23 cellular contexts compared by ENCODE assay signal in the genomic region with DNA sequence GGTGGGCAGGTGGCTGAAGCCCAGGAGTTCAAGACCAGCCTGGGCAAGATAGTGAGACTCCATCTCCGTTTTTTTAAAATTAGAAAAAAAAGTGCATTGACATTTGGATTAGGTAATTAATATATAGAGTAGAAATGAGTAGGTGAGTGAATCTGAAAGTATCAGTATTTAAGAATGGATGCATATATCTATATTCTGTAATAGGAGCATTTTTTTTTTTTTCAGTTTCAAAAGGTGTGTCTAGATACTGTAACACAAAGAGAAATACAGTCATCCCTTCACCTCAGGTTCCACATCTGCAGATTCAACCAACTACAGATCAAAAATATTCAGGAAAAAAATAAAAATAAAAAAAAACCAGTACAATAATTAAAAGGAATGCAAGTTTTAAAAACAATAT. TPM values are rescaled to one million over a fixed set of nuclear protein-coding genes. Genes with fewer than 3 reads are reported as not detected.
DNase-seq lines count a peak whose midpoint lies in the region; ATAC-seq and TF ChIP-seq lines count a peak whose summit lies in the region.
"Had no signal": no experiment of that assay in that cellular context is flagged by ENCODE, and none has a peak within 500 bp of the region (broad histone marks: within the 10 kb centered on the region; RNA-seq: fewer than 3 reads in every experiment).

No MANE protein-coding gene starts in this region.

- no peaks in the 10 kb centered on the region for H3K36me3 ChIP-seq in prostate gland
- no peaks in the 10 kb centered on the region for H3K36me3 ChIP-seq in mucosa of descending colon (ENCODE audit: low read depth)

- H3K9me3 ChIP-seq in prostate gland (no peaks in the 10 kb centered on the region), mucosa of descending colon (no peaks in the 10 kb centered on the region)
- H3K9me3 ChIP-seq: SK-N-SH had no signal

- no peak for DNase-seq in activated CD8-positive, alpha-beta T cell treated with anti-CD3 and anti-CD28 coated beads for 36 hours
- DNase-seq in activated CD8-positive, alpha-beta T cell treated with anti-CD3 and anti-CD28 coated beads, Interleukin-2, amount 10 ng/mL, durations not matched to agents 7 days and 5 days, result no peak
- DNase-seq in stimulated activated effector memory CD8-positive, alpha-beta T cell treated with anti-CD3 and anti-CD28 coated beads, Interleukin-12 subunit alpha, Interleukin-12 subunit beta, amount 100 ng/mL, for 72 hours (ENCODE audit: low spot score in 2 of 2), result no peak
- no peak for DNase-seq in NCI-H187 treated with DMSO at 0.1 percent for 48 hours (lab: John Stamatoyannopoulos, UW)
- no peak for DNase-seq in prostate gland (ENCODE audit: low spot score)
- DNase-seq in mucosa of descending colon, result no peak
- DNase-seq: activated CD4-positive, alpha-beta memory T cell treated with anti-CD3 and anti-CD28 coated beads, Interleukin-2, amount 10 ng/mL, durations not matched to agents 7 days and 5 days; activated naive CD4-positive, alpha-beta T cell treated with anti-CD3 and anti-CD28 coated beads, Interleukin-2, amount 50 U/mL, for 16 hours; activated T-cell treated with anti-CD3 and anti-CD28 coated beads, Interleukin-2, amount 50 U/mL, for 1 hour; aorta; GM23248; MV-4-11; NCI-H1694; NCI-H69; posterior cingulate gyrus; SK-N-SH had no signal

- POLR2A ChIA-PET in activated CD8-positive, alpha-beta T cell treated with anti-CD3 and anti-CD28 coated beads for 36 hours (lab: Charles Lee), result no interaction called here
- POLR2A ChIA-PET in activated CD8-positive, alpha-beta T cell treated with anti-CD3 and anti-CD28 coated beads, Interleukin-2, amount 10 ng/mL, durations not matched to agents 7 days and 5 days (lab: Charles Lee), result no interaction called here

- H3K36me3 Mint-ChIP-seq in activated CD8-positive, alpha-beta T cell treated with anti-CD3 and anti-CD28 coated beads for 36 hours (ENCODE audit: low read depth), result peaks cover 24% of the 10 kb centered on the region
- peaks cover 41% of the 10 kb centered on the region for H3K36me3 Mint-ChIP-seq in activated CD8-positive, alpha-beta T cell treated with anti-CD3 and anti-CD28 coated beads, Interleukin-2, amount 10 ng/mL, durations not matched to agents 7 days and 5 days (ENCODE audit: low read depth)
- peaks cover 99% of the 10 kb centered on the region for H3K36me3 Mint-ChIP-seq in stimulated activated effector memory CD8-positive, alpha-beta T cell treated with anti-CD3 and anti-CD28 coated beads, Interleukin-12 subunit alpha, Interleukin-12 subunit beta, amount 100 ng/mL, for 72 hours

- TF ChIP-seq POLR2A in prostate gland (IDR thresholded peaks at IDR 0.05), result no peak

- H3K9me3 Mint-ChIP-seq in activated CD8-positive, alpha-beta T cell treated with anti-CD3 and anti-CD28 coated beads for 36 hours, result no peaks in the 10 kb centered on the region
- H3K9me3 Mint-ChIP-seq in activated CD8-positive, alpha-beta T cell treated with anti-CD3 and anti-CD28 coated beads, Interleukin-2, amount 10 ng/mL, durations not matched to agents 7 days and 5 days (ENCODE audit: insufficient read depth), result no peaks in the 10 kb centered on the region
- H3K9me3 Mint-ChIP-seq in stimulated activated effector memory CD8-positive, alpha-beta T cell treated with anti-CD3 and anti-CD28 coated beads, Interleukin-12 subunit alpha, Interleukin-12 subunit beta, amount 100 ng/mL, for 72 hours, result no peaks in the 10 kb centered on the region
- H3K9me3 Mint-ChIP-seq: activated CD4-positive, alpha-beta memory T cell treated with anti-CD3 and anti-CD28 coated beads, Interleukin-2, amount 10 ng/mL, durations not matched to agents 7 days and 5 days; dendritic cell treated with granulocyte-macrophage colony-stimulating factor and Interleukin-4, amounts not matched to agents 40 ng/mL and 50 ng/mL, for 4 days; neural progenitor cell; stimulated activated memory B cell treated with anti-CD40 and anti-IgM and Interleukin-4, amounts not matched to agents 10 μg/mL and 1 μg/mL and 100 μg/mL, for 72 hours; WTC11 had no signal

- no peak overlapping the region for H3K27ac ChIP-seq in prostate gland
- H3K27ac ChIP-seq: GM23248, neural progenitor cell had no signal

- CTCF ChIA-PET in activated CD8-positive, alpha-beta T cell treated with anti-CD3 and anti-CD28 coated beads for 36 hours (lab: Charles Lee), result no interaction called here
- CTCF ChIA-PET in activated CD8-positive, alpha-beta T cell treated with anti-CD3 and anti-CD28 coated beads, Interleukin-2, amount 10 ng/mL, durations not matched to agents 7 days and 5 days (lab: Charles Lee), result no interaction called here

- no peak overlapping the region for H3K4me3 Mint-ChIP-seq in activated CD8-positive, alpha-beta T cell treated with anti-CD3 and anti-CD28 coated beads for 36 hours
- H3K4me3 Mint-ChIP-seq in activated CD8-positive, alpha-beta T cell treated with anti-CD3 and anti-CD28 coated beads, Interleukin-2, amount 10 ng/mL, durations not matched to agents 7 days and 5 days, result no peak overlapping the region
- no peak overlapping the region for H3K4me3 Mint-ChIP-seq in stimulated activated effector memory CD8-positive, alpha-beta T cell treated with anti-CD3 and anti-CD28 coated beads, Interleukin-12 subunit alpha, Interleukin-12 subunit beta, amount 100 ng/mL, for 72 hours
- H3K4me3 Mint-ChIP-seq: activated CD4-positive, alpha-beta memory T cell treated with anti-CD3 and anti-CD28 coated beads, Interleukin-2, amount 10 ng/mL, durations not matched to agents 7 days and 5 days; dendritic cell treated with granulocyte-macrophage colony-stimulating factor and Interleukin-4, amounts not matched to agents 40 ng/mL and 50 ng/mL, for 4 days; neural progenitor cell; stimulated activated memory B cell treated with anti-CD40 and anti-IgM and Interleukin-4, amounts not matched to agents 10 μg/mL and 1 μg/mL and 100 μg/mL, for 72 hours; WTC11 had no signal

- intact Hi-C loops in activated CD8-positive, alpha-beta T cell treated with anti-CD3 and anti-CD28 coated beads for 36 hours (cut with micrococcal nuclease), result no loop called here
- intact Hi-C loops in prostate gland (cut with DNase I), result no loop called here
- intact Hi-C loops in mucosa of descending colon (cut with DNase I, micrococcal nuclease), result no loop called here

- 97% methylated on average over 1 of the region's 1 CpG for WGBS in prostate gland

- no peak overlapping the region for H3K27ac Mint-ChIP-seq in activated CD8-positive, alpha-beta T cell treated with anti-CD3 and anti-CD28 coated beads for 36 hours
- H3K27ac Mint-ChIP-seq in activated CD8-positive, alpha-beta T cell treated with anti-CD3 and anti-CD28 coated beads, Interleukin-2, amount 10 ng/mL, durations not matched to agents 7 days and 5 days, result no peak overlapping the region
- H3K27ac Mint-ChIP-seq in stimulated activated effector memory CD8-positive, alpha-beta T cell treated with anti-CD3 and anti-CD28 coated beads, Interleukin-12 subunit alpha, Interleukin-12 subunit beta, amount 100 ng/mL, for 72 hours, result peak overlapping the region; percentile 8
- H3K27ac Mint-ChIP-seq: activated CD4-positive, alpha-beta memory T cell treated with anti-CD3 and anti-CD28 coated beads, Interleukin-2, amount 10 ng/mL, durations not matched to agents 7 days and 5 days; dendritic cell treated with granulocyte-macrophage colony-stimulating factor and Interleukin-4, amounts not matched to agents 40 ng/mL and 50 ng/mL, for 4 days; neural progenitor cell; stimulated activated memory B cell treated with anti-CD40 and anti-IgM and Interleukin-4, amounts not matched to agents 10 μg/mL and 1 μg/mL and 100 μg/mL, for 72 hours; WTC11 had no signal

- H3K4me1 Mint-ChIP-seq in activated CD8-positive, alpha-beta T cell treated with anti-CD3 and anti-CD28 coated beads for 36 hours (ENCODE audit: low read depth), result peaks cover 6% of the 10 kb centered on the region
- H3K4me1 Mint-ChIP-seq in activated CD8-positive, alpha-beta T cell treated with anti-CD3 and anti-CD28 coated beads, Interleukin-2, amount 10 ng/mL, durations not matched to agents 7 days and 5 days (ENCODE audit: low read depth), result no peaks in the 10 kb centered on the region
- peaks cover 7% of the 10 kb centered on the region for H3K4me1 Mint-ChIP-seq in stimulated activated effector memory CD8-positive, alpha-beta T cell treated with anti-CD3 and anti-CD28 coated beads, Interleukin-12 subunit alpha, Interleukin-12 subunit beta, amount 100 ng/mL, for 72 hours
- H3K4me1 Mint-ChIP-seq: neural progenitor cell, WTC11 had no signal

- H3K4me1 ChIP-seq in prostate gland (replicated peaks) (no peaks in the 10 kb centered on the region), mucosa of descending colon (ENCODE audit: low read depth) (no peaks in the 10 kb centered on the region)
- H3K4me1 ChIP-seq: neural progenitor cell had no signal

- H3K27me3 Mint-ChIP-seq in activated CD8-positive, alpha-beta T cell treated with anti-CD3 and anti-CD28 coated beads for 36 hours, result no peaks in the 10 kb centered on the region
- H3K27me3 Mint-ChIP-seq in activated CD8-positive, alpha-beta T cell treated with anti-CD3 and anti-CD28 coated beads, Interleukin-2, amount 10 ng/mL, durations not matched to agents 7 days and 5 days (ENCODE audit: low read depth), result no peaks in the 10 kb centered on the region
- H3K27me3 Mint-ChIP-seq: activated CD4-positive, alpha-beta memory T cell treated with anti-CD3 and anti-CD28 coated beads, Interleukin-2, amount 10 ng/mL, durations not matched to agents 7 days and 5 days; dendritic cell treated with granulocyte-macrophage colony-stimulating factor and Interleukin-4, amounts not matched to agents 40 ng/mL and 50 ng/mL, for 4 days; stimulated activated memory B cell treated with anti-CD40 and anti-IgM and Interleukin-4, amounts not matched to agents 10 μg/mL and 1 μg/mL and 100 μg/mL, for 72 hours had no signal

- TF ChIP-seq CTCF in activated CD8-positive, alpha-beta T cell treated with anti-CD3 and anti-CD28 coated beads for 36 hours (IDR thresholded peaks at IDR 0.05), result no peak
- no peak for TF ChIP-seq CTCF in prostate gland (IDR thresholded peaks at IDR 0.05)
- no peak for TF ChIP-seq CTCF in mucosa of descending colon (IDR thresholded peaks at IDR 0.05)

- no peak overlapping the region for H3K4me3 ChIP-seq in prostate gland
- H3K4me3 ChIP-seq in mucosa of descending colon, result no peak overlapping the region
- H3K4me3 ChIP-seq: GM23248, lung, neural progenitor cell had no signal

- peak; percentile 24 for ATAC-seq in activated CD8-positive, alpha-beta T cell treated with anti-CD3 and anti-CD28 coated beads for 36 hours
- ATAC-seq in activated CD8-positive, alpha-beta T cell treated with anti-CD3 and anti-CD28 coated beads, Interleukin-2, amount 10 ng/mL, durations not matched to agents 7 days and 5 days, result no peak
- peak; percentile 55 for ATAC-seq in GM21360 (IDR thresholded peaks at IDR 0.05; ENCODE audit: unreplicated experiment)
- ATAC-seq in HG03066 (IDR thresholded peaks at IDR 0.05; ENCODE audit: low read depth, unreplicated experiment), result peak; percentile 56
- ATAC-seq in stimulated activated effector memory CD8-positive, alpha-beta T cell treated with anti-CD3 and anti-CD28 coated beads, Interleukin-12 subunit alpha, Interleukin-12 subunit beta, amount 100 ng/mL, for 72 hours, result peak; percentile 55
- no peak for ATAC-seq in mucosa of descending colon
- ATAC-seq: stimulated activated memory B cell treated with anti-CD40 and anti-IgM and Interleukin-4, amounts not matched to agents 10 μg/mL and 1 μg/mL and 100 μg/mL, for 72 hours; WTC11 had no signal

- H3K27me3 ChIP-seq in prostate gland (replicated peaks; ENCODE audit: insufficient read depth), result no peaks in the 10 kb centered on the region
- H3K27me3 ChIP-seq: neural progenitor cell had no signal

RNA-seq across cellular contexts. Expression of a gene that starts 50.8 kb away (rescaled TPM):
- 10 to 100 TPM; 29.1 to 29.3 TPM for total RNA-seq in activated CD8-positive, alpha-beta T cell treated with anti-CD3 and anti-CD28 coated beads for 36 hours
- total RNA-seq in activated CD8-positive, alpha-beta T cell treated with anti-CD3 and anti-CD28 coated beads, Interleukin-2, amount 10 ng/mL, durations not matched to agents 7 days and 5 days, result 10 to 100 TPM; 19.4 to 19.7 TPM
- total RNA-seq in prostate gland (10 to 100 TPM; 20.9 to 58.9 TPM), mucosa of descending colon (10 to 100 TPM; 14.2 to 18.9 (median 16.1) TPM)

Comparison
In these comparisons a context has a peak if more than half of its experiments do, and no peak if none do; other contexts are left out.
1. ATAC-seq: peak in activated CD8-positive, alpha-beta T cell treated with anti-CD3 and anti-CD28 coated beads for 36 hours (single experiment), GM21360 (single experiment), HG03066 (single experiment) and stimulated activated effector memory CD8-positive, alpha-beta T cell treated with anti-CD3 and anti-CD28 coated beads, Interleukin-12 subunit alpha, Interleukin-12 subunit beta, amount 100 ng/mL, for 72 hours (single experiment); none in activated CD8-positive, alpha-beta T cell treated with anti-CD3 and anti-CD28 coated beads, Interleukin-2, amount 10 ng/mL, durations not matched to agents 7 days and 5 days (single experiment) and mucosa of descending colon (single experiment).